In the genomic region with DNA sequence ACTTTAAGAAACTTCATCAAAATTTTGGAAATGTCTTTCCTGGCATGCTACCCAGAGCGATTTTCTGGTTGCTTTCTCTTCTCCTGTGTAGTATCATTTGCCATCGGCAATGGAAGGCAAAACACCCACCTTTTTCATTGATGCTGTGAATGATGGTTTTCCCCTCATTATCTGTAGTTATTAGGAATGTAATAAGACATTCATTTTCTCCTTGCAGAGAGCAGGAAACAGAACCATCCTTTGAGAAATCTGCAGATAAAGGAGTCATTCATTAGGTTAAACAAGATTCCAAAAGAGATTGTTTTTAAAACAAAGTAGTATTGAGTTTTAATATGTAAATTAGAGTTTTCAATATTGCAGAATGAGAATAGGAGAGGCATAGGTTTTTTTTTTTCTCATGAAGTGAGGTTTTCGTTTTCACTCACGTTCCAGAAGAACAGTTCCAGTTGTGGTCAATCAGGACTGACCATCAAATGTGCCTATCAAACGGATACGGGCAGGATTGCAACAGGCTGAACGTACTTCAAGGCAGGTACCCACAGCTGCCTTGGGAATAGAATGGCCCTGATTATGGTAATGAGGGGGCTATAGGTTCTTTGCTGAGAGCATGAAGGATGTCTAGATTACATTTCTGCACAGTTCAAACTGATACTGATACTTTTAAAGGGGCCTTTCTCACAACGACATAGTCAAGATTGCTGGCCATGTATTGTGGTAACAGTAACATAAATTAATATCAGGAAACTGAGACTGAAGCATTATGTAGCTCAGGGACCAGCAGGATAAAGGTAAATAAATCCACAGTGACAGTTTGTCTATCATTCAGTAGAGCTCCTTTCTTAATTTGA, we compare ENCODE assay signal across 15 cellular contexts. TPM values are rescaled to one million over a fixed set of nuclear protein-coding genes. Genes with fewer than 3 reads are reported as not detected.
DNase-seq lines count a peak whose midpoint lies in the region; ATAC-seq, FAIRE-seq and TF ChIP-seq lines count a peak whose summit lies in the region.
"Had no signal": no experiment of that assay in that cellular context is flagged by ENCODE, and none has a peak within 500 bp of the region (broad histone marks: within the 10 kb centered on the region; RNA-seq: fewer than 3 reads in every experiment).

No MANE protein-coding gene starts in this region.

- TF ChIP-seq CTCF in RWPE1 (conservative IDR thresholded peaks at IDR 0.05; ENCODE audit: low read depth) = no peak

- CTCF ChIA-PET in RWPE1 (lab: Yijun Ruan, JAX) = interaction anchor here (0.6 kb wide), 1 partner anchor 145 kb away, joined by 7 read pairs; no protein-coding TSS in a partner anchor

- DNase-seq in RWPE1 (ENCODE audit: low spot score) (no peak), frontal cortex (ENCODE audit: low spot score in 2 of 2) (no peak), T-helper 1 cell (no peak), GM19238 (ENCODE audit: insufficient read length, low spot score) (no peak), retina (no peak)
- DNase-seq: activated CD4-positive, CD25-positive, alpha-beta regulatory T cell treated with anti-CD3 and anti-CD28 coated beads, Interleukin-2, amount 50 U/mL, for 72 hours; mesenchymal stem cell; NCI-H510A treated with DMSO at 0.1 percent for 48 hours; stimulated activated CD4-positive, alpha-beta T cell treated with anti-CD3 and anti-CD28 coated beads, Interleukin-4, amount 100 ng/mL, for 4 hours had no signal

- H3K27ac ChIP-seq in RWPE1 = peak overlapping the region; percentile 46; the same call in 1 of the 2 replicates
- H3K27ac ChIP-seq: C4-2B, HL-60, prostate gland had no signal

- no peak for FAIRE-seq in frontal cortex (lab: Jason Lieb, UNC)

- POLR2A ChIA-PET in RWPE1 (lab: Yijun Ruan, JAX; ENCODE audit: low non-redundant PET) = no interaction called here

- ATAC-seq in GM18520 (IDR thresholded peaks at IDR 0.05; ENCODE audit: unreplicated experiment) (peak; percentile 64), GM21423 (IDR thresholded peaks at IDR 0.05; ENCODE audit: unreplicated experiment) (peak; percentile 68), HG02981 (IDR thresholded peaks at IDR 0.05; ENCODE audit: unreplicated experiment) (peak; percentile 65)

RNA-seq across cellular contexts. Expression of gene PLA2R1, which starts 49.8 kb away (rescaled TPM):
- total RNA-seq in frontal cortex = 1.6 TPM
